ENCODE assay signal across 18 cellular contexts in genomic region chr7:142868188-142868811, GRCh38. TPM values are rescaled to one million over a fixed set of nuclear protein-coding genes. Genes with fewer than 3 reads are reported as not detected.
"Had no signal": no experiment of that assay in that cellular context is flagged by ENCODE, and none has a peak within 500 bp of the region (broad histone marks: within the 10 kb centered on the region; RNA-seq: fewer than 3 reads in every experiment).

No MANE protein-coding gene starts in this region.

- H3K9ac ChIP-seq: parathyroid adenoma had no signal

- H3K4me1 ChIP-seq: gastrocnemius medialis, heart left ventricle, left ventricle myocardium inferior, parathyroid adenoma, thyroid gland had no signal

- H3K27ac Mint-ChIP-seq: activated B cell treated with CpG ODN at 0.5 μM for 24 hours; activated naive CD8-positive, alpha-beta T cell; memory B cell; T-cell had no signal

- H3K36me3 ChIP-seq: gastrocnemius medialis, heart left ventricle, left ventricle myocardium inferior, thyroid gland had no signal

- H3K27me3 ChIP-seq: gastrocnemius medialis, neutrophil, spleen, thyroid gland had no signal

- H3K27ac ChIP-seq: gastrocnemius medialis, heart left ventricle, left ventricle myocardium inferior, neutrophil, parathyroid adenoma, spleen, thyroid gland had no signal

- ATAC-seq: gastrocnemius medialis; heart left ventricle; naive thymus-derived CD8-positive, alpha-beta T cell; SK-N-SH treated with all-trans-retinoic acid at 6 μM for 48 hours; T-cell had no signal

- H3K36me3 Mint-ChIP-seq: activated naive CD8-positive, alpha-beta T cell had no signal

- DNase-seq: activated B cell treated with CpG ODN at 0.5 μM for 24 hours; activated CD4-positive, alpha-beta T cell treated with anti-CD3 and anti-CD28 coated beads for 48 hours; caudate nucleus; gastrocnemius medialis; heart left ventricle; kidney glomerular epithelial cell; left ventricle myocardium inferior; spleen; stimulated activated naive CD4-positive, alpha-beta T cell; thyroid gland had no signal

- H3K79me2 ChIP-seq: parathyroid adenoma had no signal

- H3K4me3 Mint-ChIP-seq: activated B cell treated with CpG ODN at 0.5 μM for 24 hours; activated naive CD8-positive, alpha-beta T cell; memory B cell; naive thymus-derived CD8-positive, alpha-beta T cell; T-cell had no signal

- H3K9me3 ChIP-seq: gastrocnemius medialis, heart left ventricle, left ventricle myocardium inferior, neutrophil, spleen, thyroid gland had no signal

- H3K27me3 Mint-ChIP-seq: activated B cell treated with CpG ODN at 0.5 μM for 24 hours; activated naive CD8-positive, alpha-beta T cell; memory B cell; naive thymus-derived CD8-positive, alpha-beta T cell; T-cell had no signal

- H3K4me3 ChIP-seq: gastrocnemius medialis, heart left ventricle, left ventricle myocardium inferior, spleen, thyroid gland had no signal

- H3K9me3 Mint-ChIP-seq: activated B cell treated with CpG ODN at 0.5 μM for 24 hours; memory B cell; naive thymus-derived CD8-positive, alpha-beta T cell; T-cell had no signal

- H2AFZ ChIP-seq: parathyroid adenoma had no signal

- H3K4me1 Mint-ChIP-seq: activated B cell treated with CpG ODN at 0.5 μM for 24 hours, T-cell had no signal

RNA-seq across cellular contexts. Expression of gene TRPV6, which starts 17.2 kb away (rescaled TPM):
- total RNA-seq: activated B cell treated with CpG ODN at 0.5 μM for 24 hours; activated CD8-positive, alpha-beta memory T cell treated with anti-CD3 and anti-CD28 coated beads for 36 hours; gastrocnemius medialis; left ventricle myocardium inferior; naive thymus-derived CD8-positive, alpha-beta T cell; T-cell had no signal
- polyA plus RNA-seq: heart left ventricle had no signal
